Comparison of ENCODE assay signal across 2 cellular contexts in genomic region chr22:19330865-19331418, GRCh38.
TF ChIP-seq lines count a peak whose summit lies in the region.

No MANE protein-coding gene starts in this region.

TF ChIP-seq in GM23338, 12 proteins besides CTCF, POLR2A, EP300 and RAD21 (continued from another document):
- TF ChIP-seq EZH2 (IDR thresholded peaks at IDR 0.05; ENCODE audit: low read depth, unreplicated experiment) (no peak), STAT1 (IDR thresholded peaks at IDR 0.05; ENCODE audit: unreplicated experiment) (no peak), NANOG (IDR thresholded peaks at IDR 0.05; ENCODE audit: borderline replicate concordance) (no peak), JUNB (IDR thresholded peaks at IDR 0.05; ENCODE audit: unreplicated experiment) (no peak), ZNF114 (CRISPR knock-in tag; IDR thresholded peaks at IDR 0.05) (no peak)

TF ChIP-seq in HepG2, 621 proteins besides CTCF, POLR2A, EP300 and RAD21:
- TF ChIP-seq HNRNPLL (IDR thresholded peaks at IDR 0.05; ENCODE audit: low read depth, low read length, poor library complexity, severe bottlenecking): peak; percentile 20
- no peak for TF ChIP-seq ZNF780A (CRISPR knock-in tag; IDR thresholded peaks at IDR 0.05)
